In genomic region chr16:77288222-77288621, GRCh38 we compare ENCODE assay signal across 11 cellular contexts.
DNase-seq lines count a peak whose midpoint lies in the region; ATAC-seq, FAIRE-seq and TF ChIP-seq lines count a peak whose summit lies in the region.
"Had no signal": no experiment of that assay in that cellular context is flagged by ENCODE, and none has a peak within 500 bp of the region (broad histone marks: within the 10 kb centered on the region; RNA-seq: fewer than 3 reads in every experiment).

No MANE protein-coding gene starts in this region.

- no peaks in the 10 kb centered on the region for H3K9me3 ChIP-seq in A549

- H3K4me3 ChIP-seq in A549: no peak overlapping the region
- H3K4me3 ChIP-seq in astrocyte of the cerebellum (ENCODE audit: low read depth, low read length): no peak overlapping the region

- no peak for TF ChIP-seq POLR2A in A549 (IDR thresholded peaks at IDR 0.05; ENCODE audit: low read length)

- peak; percentile 46 to 58 for ATAC-seq in A549
- ATAC-seq in GM21526 (IDR thresholded peaks at IDR 0.05; ENCODE audit: low FRiP score, unreplicated experiment): no peak

- peaks cover 38% of the 10 kb centered on the region for H3K4me1 ChIP-seq in A549

- FAIRE-seq in A549 (lab: Jason Lieb, UNC): peak; percentile 23

- in situ Hi-C loops in astrocyte of the cerebellum (cut with HindIII; ENCODE audit: low sequenced_read_pairs): loop anchor here (5.0 kb wide), 1 partner anchor 54 kb away; no protein-coding TSS in a partner anchor

- H3K4me2 ChIP-seq in A549: peak overlapping the region; percentile 61

- CTCF ChIA-PET in A549 (lab: Yijun Ruan, JAX): interaction anchor here (1.3 to 5.9 kb wide), 3 partner anchors 9 to 295 kb away, joined by 5 to 31 read pairs (median 28); no protein-coding TSS in a partner anchor

- DNase-seq in A549 (ENCODE audit: low read depth in 1 of 2, low spot score in 1 of 2) (peak in 1 of 2 experiments; percentile 38), HCEC 1CT (peak; percentile 96), astrocyte of the cerebellum (ENCODE audit: low read depth) (peak; percentile 23), iris pigment epithelial cell (ENCODE audit: low read depth) (peak; percentile 91), NCI-H187 (lab: John Stamatoyannopoulos, UW) (no peak), retina (no peak)
- no peak for DNase-seq in activated CD4-positive, CD25-positive, alpha-beta regulatory T cell (lab: John Stamatoyannopoulos, UW)
- DNase-seq: H7, NCI-H510A, SIG-M5 had no signal

- peak overlapping the region; percentile 71 to 85 for H3K27ac ChIP-seq in A549

- TF ChIP-seq CTCF in A549 (IDR thresholded peaks at IDR 0.05) (no peak), astrocyte of the cerebellum (IDR thresholded peaks at IDR 0.05; ENCODE audit: low read depth, low read length, missing control alignments) (no peak)

- 32% methylated on average over 3 of the region's 3 CpGs for WGBS in A549 (ENCODE audit: missing lambda C conversion rate)

- POLR2A ChIA-PET in A549 (lab: Yijun Ruan, JAX): interaction anchor here (0.7 kb wide), 1 partner anchor 97 kb away, joined by 3 read pairs; the partner anchor contains the start of gene MON1B

- 0 out of 5 replicates have a peak, but pooled peaks of 1 of the 2 experiments have one; percentile 36 for TF ChIP-seq EP300 in A549 (IDR thresholded peaks at IDR 0.05)

- 0 out of 5 replicates have a peak, but pooled peaks of 1 of the 2 experiments have one; percentile 11 for TF ChIP-seq RAD21 in A549 (conservative IDR thresholded peaks at IDR 0.05 in 1 of 2, IDR thresholded peaks at IDR 0.05 in 1 of 2)

TF ChIP-seq in A549, 52 proteins besides CTCF, POLR2A, EP300 and RAD21:
- TF ChIP-seq NR3C1 (IDR thresholded peaks at IDR 0.05) (no peak), ATOH8 (CRISPR knock-in tag; IDR thresholded peaks at IDR 0.05; ENCODE audit: low read depth) (no peak), FOSL2 (IDR thresholded peaks at IDR 0.05) (peak; percentile 43; the same call in 1 of the 2 replicates), FOSL2 (CRISPR knock-in tag; IDR thresholded peaks at IDR 0.05) (peak; percentile 69), ZSCAN20 (CRISPR knock-in tag; IDR thresholded peaks at IDR 0.05) (no peak), POLR2AphosphoS2 (conservative IDR thresholded peaks at IDR 0.05; ENCODE audit: low read length) (no peak), SMC3 (IDR thresholded peaks at IDR 0.05) (no peak), RNF2 (IDR thresholded peaks at IDR 0.05; ENCODE audit: borderline replicate concordance, low read depth) (no peak), SREBF2 (IDR thresholded peaks at IDR 0.05) (no peak), TP53 (CRISPR knock-in tag; IDR thresholded peaks at IDR 0.05) (no peak), HOXB5 (CRISPR knock-in tag; IDR thresholded peaks at IDR 0.05) (no peak), MAFK (IDR thresholded peaks at IDR 0.05; ENCODE audit: partially characterized antibody) (no peak), PHF8 (IDR thresholded peaks at IDR 0.05; ENCODE audit: borderline replicate concordance, low read depth) (no peak), BHLHE40 (IDR thresholded peaks at IDR 0.05; ENCODE audit: low read depth, low read length) (no peak), GATA3 (IDR thresholded peaks at IDR 0.05; ENCODE audit: borderline replicate concordance) (peak; percentile 62; the same call in 1 of the 2 replicates), HOXB13 (CRISPR knock-in tag; IDR thresholded peaks at IDR 0.05; ENCODE audit: low read depth) (no peak), MAZ (IDR thresholded peaks at IDR 0.05; ENCODE audit: borderline replicate concordance, low read depth, low read length) (no peak), JUN (IDR thresholded peaks at IDR 0.05) (peak in 1 of 2 experiments; percentile 57; a peak in 2 of 5 replicates), HMGXB4 (CRISPR knock-in tag; IDR thresholded peaks at IDR 0.05; ENCODE audit: borderline replicate concordance) (no peak), TFCP2L1 (CRISPR knock-in tag; IDR thresholded peaks at IDR 0.05) (no peak), ZFP36 (IDR thresholded peaks at IDR 0.05; ENCODE audit: borderline replicate concordance, partially characterized antibody) (no peak), HOXA7 (CRISPR knock-in tag; IDR thresholded peaks at IDR 0.05) (no peak), KDM1A (IDR thresholded peaks at IDR 0.05; ENCODE audit: low read depth) (no peak), RFX5 (IDR thresholded peaks at IDR 0.05) (no peak), RARB (CRISPR knock-in tag; IDR thresholded peaks at IDR 0.05) (no peak), CBX2 (IDR thresholded peaks at IDR 0.05; ENCODE audit: borderline replicate concordance, low read depth) (no peak), JUNB (IDR thresholded peaks at IDR 0.05) (peak; percentile 80), CEBPB (IDR thresholded peaks at IDR 0.05) (peak; percentile 67 to 78; a peak in 3 of 4 replicates), ESRRA (IDR thresholded peaks at IDR 0.05; ENCODE audit: borderline replicate concordance, low read length) (no peak), ELK1 (IDR thresholded peaks at IDR 0.05; ENCODE audit: low read depth, low read length) (no peak), RCOR1 (IDR thresholded peaks at IDR 0.05; ENCODE audit: low read depth, low read length) (no peak), MYC (IDR thresholded peaks at IDR 0.05; ENCODE audit: borderline replicate concordance, low read length) (no peak), HDAC2 (IDR thresholded peaks at IDR 0.05) (no peak), NFE2L2 (conservative IDR thresholded peaks at IDR 0.05; ENCODE audit: low read length) (no peak), CHD4 (IDR thresholded peaks at IDR 0.05; ENCODE audit: borderline replicate concordance) (no peak), HEYL (CRISPR knock-in tag; IDR thresholded peaks at IDR 0.05) (no peak), PBX3 (IDR thresholded peaks at IDR 0.05) (no peak)
- TF ChIP-seq, protein P1, sequence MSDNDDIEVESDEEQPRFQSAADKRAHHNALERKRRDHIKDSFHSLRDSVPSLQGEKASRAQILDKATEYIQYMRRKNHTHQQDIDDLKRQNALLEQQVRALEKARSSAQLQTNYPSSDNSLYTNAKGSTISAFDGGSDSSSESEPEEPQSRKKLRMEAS (IDR thresholded peaks at IDR 0.05): peak; percentile 43; the same call in 1 of the 2 replicates
- TF ChIP-seq, protein P2, sequence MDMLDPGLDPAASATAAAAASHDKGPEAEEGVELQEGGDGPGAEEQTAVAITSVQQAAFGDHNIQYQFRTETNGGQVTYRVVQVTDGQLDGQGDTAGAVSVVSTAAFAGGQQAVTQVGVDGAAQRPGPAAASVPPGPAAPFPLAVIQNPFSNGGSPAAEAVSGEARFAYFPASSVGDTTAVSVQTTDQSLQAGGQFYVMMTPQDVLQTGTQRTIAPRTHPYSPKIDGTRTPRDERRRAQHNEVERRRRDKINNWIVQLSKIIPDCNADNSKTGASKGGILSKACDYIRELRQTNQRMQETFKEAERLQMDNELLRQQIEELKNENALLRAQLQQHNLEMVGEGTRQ (IDR thresholded peaks at IDR 0.05): no peak
TF ChIP-seq in A549: peak in this region for 6.

Comparison
In these comparisons a context has a peak if more than half of its experiments do, and no peak if none do; other contexts are left out.
1. DNase-seq: peak in HCEC 1CT (single experiment), astrocyte of the cerebellum (single experiment) and iris pigment epithelial cell (single experiment); none in NCI-H187 (0 of 2), retina (single experiment) and activated CD4-positive, CD25-positive, alpha-beta regulatory T cell (0 of 4).